In genomic region chr9:87128844-87129493, GRCh38 we compare ENCODE assay signal across 34 cellular contexts.
"Had no signal": no experiment of that assay in that cellular context is flagged by ENCODE, and none has a peak within 500 bp of the region (broad histone marks: within the 10 kb centered on the region; RNA-seq: fewer than 3 reads in every experiment).

No MANE protein-coding gene starts in this region.

- DNase-seq: activated CD4-positive, alpha-beta memory T cell treated with anti-CD3 and anti-CD28 coated beads for 36 hours; activated CD4-positive, alpha-beta T cell treated with anti-CD3 and anti-CD28 coated beads for 36 hours; activated CD4-positive, alpha-beta T cell treated with anti-CD3 and anti-CD28 coated beads, Interleukin-2, amount 10 ng/mL, durations not matched to agents 24 days and 14 days; activated CD4-positive, CD25-positive, alpha-beta regulatory T cell; activated CD4-positive, CD25-positive, alpha-beta regulatory T cell treated with anti-CD3 and anti-CD28 coated beads, Interleukin-2, amount 50 U/mL, for 72 hours; activated CD8-positive, alpha-beta memory T cell treated with anti-CD3 and anti-CD28 coated beads, Interleukin-2, amount 10 ng/mL, durations not matched to agents 7 days and 5 days; activated CD8-positive, alpha-beta memory T cell treated with anti-CD3 and anti-CD28 coated beads, Interleukin-2, amount 50 U/mL, for 4 hours; activated CD8-positive, alpha-beta T cell treated with anti-CD3 and anti-CD28 coated beads, Interleukin-2, amount 10 ng/mL, durations not matched to agents 7 days and 5 days; activated effector memory CD4-positive, alpha-beta T cell treated with anti-CD3 and anti-CD28 coated beads, Interleukin-2, amount 50 U/mL, for 16 hours; activated naive CD4-positive, alpha-beta T cell treated with anti-CD3 and anti-CD28 coated beads for 36 hours; activated naive CD8-positive, alpha-beta T cell treated with anti-CD3 and anti-CD28 coated beads for 36 hours; activated naive CD8-positive, alpha-beta T cell treated with anti-CD3 and anti-CD28 coated beads, Interleukin-2, amount 50 U/mL, for 24 hours; activated T-cell treated with anti-CD3 and anti-CD28 coated beads, Interleukin-2, amount 50 U/mL, for 1 hour; activated T-cell treated with anti-CD3 and anti-CD28 coated beads, Interleukin-2, amount 50 U/mL, for 48 hours; adrenal gland; amygdala; aorta; body of pancreas; caudate nucleus; cortex of kidney; effector CD8-positive, alpha-beta T cell; erythroblast; esophagus squamous epithelium; head of caudate nucleus; SW 1271; T-cell; T1000; WERI-Rb-1 had no signal

- H3K36me3 ChIP-seq: adrenal gland, esophagus squamous epithelium, WERI-Rb-1 had no signal

- ATAC-seq: activated CD4-positive, alpha-beta T cell treated with anti-CD3 and anti-CD28 coated beads for 36 hours; activated CD8-positive, alpha-beta memory T cell treated with anti-CD3 and anti-CD28 coated beads, Interleukin-2, amount 10 ng/mL, durations not matched to agents 7 days and 5 days; activated CD8-positive, alpha-beta T cell treated with anti-CD3 and anti-CD28 coated beads, Interleukin-2, amount 10 ng/mL, durations not matched to agents 7 days and 5 days; activated naive CD8-positive, alpha-beta T cell treated with anti-CD3 and anti-CD28 coated beads, Interleukin-2, amount 50 U/mL, for 24 hours; body of pancreas; T-cell had no signal

- H3K9me3 ChIP-seq: adrenal gland, body of pancreas, esophagus squamous epithelium had no signal

- H3K9me3 Mint-ChIP-seq: activated CD4-positive, alpha-beta T cell treated with anti-CD3 and anti-CD28 coated beads, Interleukin-2, amount 10 ng/mL, durations not matched to agents 24 days and 14 days; activated T-helper 2 cell treated with anti-CD3 and anti-CD28 coated beads, Interferon-gamma antibody, Interleukin-2, Interleukin-4, amounts not matched to agents 10 μg/mL and 5 μg/mL and 100 μg/mL, durations not matched to agents 14 hours and 24 hours and 36 hours; T-helper 1 cell treated with Interleukin-12 subunit alpha and Interleukin-12 subunit beta and Interleukin-4 antibody, amounts not matched to agents 30 μg/mL and 1 μg/mL, for 36 hours had no signal

- H3K4me1 Mint-ChIP-seq: activated CD4-positive, alpha-beta T cell treated with anti-CD3 and anti-CD28 coated beads, Interleukin-2, amount 10 ng/mL, durations not matched to agents 24 days and 14 days; activated CD8-positive, alpha-beta memory T cell treated with anti-CD3 and anti-CD28 coated beads, Interleukin-2, amount 10 ng/mL, durations not matched to agents 7 days and 5 days; activated naive CD4-positive, alpha-beta T cell treated with anti-CD3 and anti-CD28 coated beads, Interleukin-2, amount 50 U/mL, for 24 hours; activated naive CD8-positive, alpha-beta T cell treated with anti-CD3 and anti-CD28 coated beads for 36 hours; activated naive CD8-positive, alpha-beta T cell treated with anti-CD3 and anti-CD28 coated beads, Interleukin-2, amount 50 U/mL, for 24 hours; T-cell had no signal

- FAIRE-seq: colon, frontal cortex had no signal

- H3K36me3 Mint-ChIP-seq: activated CD4-positive, alpha-beta memory T cell treated with anti-CD3 and anti-CD28 coated beads for 36 hours; activated CD8-positive, alpha-beta memory T cell treated with anti-CD3 and anti-CD28 coated beads, Interleukin-2, amount 10 ng/mL, durations not matched to agents 7 days and 5 days; activated naive CD4-positive, alpha-beta T cell treated with anti-CD3 and anti-CD28 coated beads, Interleukin-2, amount 50 U/mL, for 24 hours; T-cell had no signal

- H3K27ac ChIP-seq: adrenal gland, body of pancreas, esophagus squamous epithelium, WERI-Rb-1 had no signal

- H3K27ac Mint-ChIP-seq: activated CD4-positive, alpha-beta memory T cell treated with anti-CD3 and anti-CD28 coated beads for 36 hours; activated CD4-positive, alpha-beta T cell treated with anti-CD3 and anti-CD28 coated beads for 36 hours; activated CD4-positive, alpha-beta T cell treated with anti-CD3 and anti-CD28 coated beads, Interleukin-2, amount 10 ng/mL, durations not matched to agents 24 days and 14 days; activated CD8-positive, alpha-beta memory T cell treated with anti-CD3 and anti-CD28 coated beads, Interleukin-2, amount 10 ng/mL, durations not matched to agents 7 days and 5 days; activated CD8-positive, alpha-beta T cell treated with anti-CD3 and anti-CD28 coated beads, Interleukin-2, amount 10 ng/mL, durations not matched to agents 7 days and 5 days; activated naive CD4-positive, alpha-beta T cell treated with anti-CD3 and anti-CD28 coated beads for 36 hours; activated naive CD4-positive, alpha-beta T cell treated with anti-CD3 and anti-CD28 coated beads, Interleukin-2, amount 50 U/mL, for 24 hours; activated naive CD8-positive, alpha-beta T cell treated with anti-CD3 and anti-CD28 coated beads for 36 hours; activated naive CD8-positive, alpha-beta T cell treated with anti-CD3 and anti-CD28 coated beads, Interleukin-2, amount 50 U/mL, for 24 hours; activated T-helper 1 cell treated with anti-CD3 and anti-CD28 coated beads, Interleukin-12 subunit alpha, Interleukin-12 subunit beta, Interleukin-2, Interleukin-4 antibody, amounts not matched to agents 30 ng/mL and 10 ng/mL and 1 ng/mL, durations not matched to agents 14 hours and 24 hours and 36 hours; activated T-helper 2 cell treated with anti-CD3 and anti-CD28 coated beads, Interferon-gamma antibody, Interleukin-2, Interleukin-4, amounts not matched to agents 10 μg/mL and 5 μg/mL and 100 μg/mL, durations not matched to agents 14 hours and 24 hours and 36 hours; T-cell; T-helper 1 cell treated with Interleukin-12 subunit alpha and Interleukin-12 subunit beta and Interleukin-4 antibody, amounts not matched to agents 30 μg/mL and 1 μg/mL, for 36 hours had no signal

- H3K4me3 Mint-ChIP-seq: activated CD4-positive, alpha-beta memory T cell treated with anti-CD3 and anti-CD28 coated beads for 36 hours; activated CD4-positive, alpha-beta T cell treated with anti-CD3 and anti-CD28 coated beads for 36 hours; activated CD4-positive, alpha-beta T cell treated with anti-CD3 and anti-CD28 coated beads, Interleukin-2, amount 10 ng/mL, durations not matched to agents 24 days and 14 days; activated CD8-positive, alpha-beta memory T cell treated with anti-CD3 and anti-CD28 coated beads, Interleukin-2, amount 10 ng/mL, durations not matched to agents 7 days and 5 days; activated CD8-positive, alpha-beta T cell treated with anti-CD3 and anti-CD28 coated beads, Interleukin-2, amount 10 ng/mL, durations not matched to agents 7 days and 5 days; activated naive CD4-positive, alpha-beta T cell treated with anti-CD3 and anti-CD28 coated beads for 36 hours; activated naive CD4-positive, alpha-beta T cell treated with anti-CD3 and anti-CD28 coated beads, Interleukin-2, amount 50 U/mL, for 24 hours; activated naive CD8-positive, alpha-beta T cell treated with anti-CD3 and anti-CD28 coated beads for 36 hours; activated naive CD8-positive, alpha-beta T cell treated with anti-CD3 and anti-CD28 coated beads, Interleukin-2, amount 50 U/mL, for 24 hours; activated T-helper 1 cell treated with anti-CD3 and anti-CD28 coated beads, Interleukin-12 subunit alpha, Interleukin-12 subunit beta, Interleukin-2, Interleukin-4 antibody, amounts not matched to agents 30 ng/mL and 10 ng/mL and 1 ng/mL, durations not matched to agents 14 hours and 24 hours and 36 hours; T-cell; T-helper 1 cell treated with Interleukin-12 subunit alpha and Interleukin-12 subunit beta and Interleukin-4 antibody, amounts not matched to agents 30 μg/mL and 1 μg/mL, for 36 hours had no signal

- H3K27me3 Mint-ChIP-seq: activated CD4-positive, alpha-beta T cell treated with anti-CD3 and anti-CD28 coated beads, Interleukin-2, amount 10 ng/mL, durations not matched to agents 24 days and 14 days; activated CD8-positive, alpha-beta memory T cell treated with anti-CD3 and anti-CD28 coated beads, Interleukin-2, amount 10 ng/mL, durations not matched to agents 7 days and 5 days had no signal

- H3K4me3 ChIP-seq: adrenal gland, body of pancreas, esophagus squamous epithelium had no signal

- H3K27me3 ChIP-seq: adrenal gland, body of pancreas, esophagus squamous epithelium had no signal

- H3K4me1 ChIP-seq: body of pancreas, esophagus squamous epithelium had no signal
